Comparison of ENCODE assay signal across 1 cellular context in the genomic region with DNA sequence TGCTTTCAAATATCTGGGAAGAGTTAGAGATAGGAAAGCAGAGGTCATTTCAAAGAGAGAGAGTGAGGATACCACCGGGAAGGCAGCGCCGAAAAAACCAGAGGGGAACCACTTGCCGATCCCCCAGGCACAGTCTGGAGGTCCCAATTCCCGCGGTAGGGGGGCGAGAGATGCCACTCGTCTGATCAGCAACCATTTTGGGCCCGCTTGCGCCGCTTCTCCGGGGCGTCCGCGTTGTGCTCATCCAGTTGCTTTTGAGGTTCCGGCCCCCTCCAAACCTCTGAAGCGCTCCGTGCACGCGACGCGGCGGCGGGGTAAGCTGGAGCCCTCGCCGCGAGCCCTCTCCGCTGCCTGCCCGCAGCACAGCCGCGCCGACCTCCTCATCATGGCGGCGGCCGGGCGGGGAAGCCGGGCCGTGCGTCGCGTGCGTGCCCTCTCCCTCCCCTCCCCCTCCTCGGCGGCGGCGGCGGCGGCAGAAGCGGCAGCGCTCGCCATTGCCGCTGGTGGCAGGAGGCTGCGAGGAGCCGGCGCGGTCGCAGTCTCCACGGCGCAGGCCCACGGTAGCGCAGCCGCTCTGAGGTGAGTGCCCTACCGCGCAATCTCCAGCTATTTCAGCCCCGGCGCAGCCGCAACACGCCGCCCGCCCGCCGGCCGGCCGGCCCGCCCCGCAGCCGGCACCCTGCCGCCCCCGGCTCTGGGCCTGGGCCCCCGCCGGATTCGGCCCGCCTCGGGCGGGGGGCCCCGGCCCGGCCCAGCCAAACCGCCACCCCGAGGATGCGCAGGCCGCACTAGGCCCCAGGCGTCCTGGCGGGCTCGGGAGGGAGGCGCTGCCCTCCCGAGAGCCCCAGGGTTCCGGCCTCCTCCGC.
TF ChIP-seq lines count a peak whose summit lies in the region.

Gene NRF1 (plus strand): TSS at position 475 of the 866 bp plus-strand sequence. CDS start 45,632 bp downstream, outside the sequence.

TF ChIP-seq in HEK293, 187 proteins besides CTCF, POLR2A, EP300 and RAD21 (continued from another document and continues in another):
- TF ChIP-seq REST (tag by site-specific recombination; IDR thresholded peaks at IDR 0.05) = 0 out of 2 replicates have a peak, but pooled peaks have one; percentile 12
- no peak for TF ChIP-seq ZNF558 (tag by site-specific recombination; IDR thresholded peaks at IDR 0.05)
- TF ChIP-seq ZNF843 (tag by site-specific recombination; IDR thresholded peaks at IDR 0.05) = no peak
- TF ChIP-seq SCRT1 (tag by site-specific recombination; IDR thresholded peaks at IDR 0.05; ENCODE audit: borderline replicate concordance) = no peak
- TF ChIP-seq OVOL3 (tag by site-specific recombination; IDR thresholded peaks at IDR 0.05) = 0 out of 2 replicates have a peak, but pooled peaks have one; percentile 26
- 0 out of 2 replicates have a peak, but pooled peaks have one; percentile 45 for TF ChIP-seq ZNF580 (tag by site-specific recombination; IDR thresholded peaks at IDR 0.05)
- TF ChIP-seq, protein P1, sequence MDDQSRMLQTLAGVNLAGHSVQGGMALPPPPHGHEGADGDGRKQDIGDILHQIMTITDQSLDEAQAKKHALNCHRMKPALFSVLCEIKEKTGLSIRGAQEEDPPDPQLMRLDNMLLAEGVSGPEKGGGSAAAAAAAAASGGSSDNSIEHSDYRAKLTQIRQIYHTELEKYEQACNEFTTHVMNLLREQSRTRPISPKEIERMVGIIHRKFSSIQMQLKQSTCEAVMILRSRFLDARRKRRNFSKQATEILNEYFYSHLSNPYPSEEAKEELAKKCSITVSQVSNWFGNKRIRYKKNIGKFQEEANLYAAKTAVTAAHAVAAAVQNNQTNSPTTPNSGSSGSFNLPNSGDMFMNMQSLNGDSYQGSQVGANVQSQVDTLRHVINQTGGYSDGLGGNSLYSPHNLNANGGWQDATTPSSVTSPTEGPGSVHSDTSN (CRISPR knock-in tag; IDR thresholded peaks at IDR 0.05) = peak; percentile 88; the same call in 1 of the 2 replicates
- no peak; the same call in 1 of the 2 replicates for TF ChIP-seq ZBTB21 (tag by site-specific recombination; IDR thresholded peaks at IDR 0.05)
- no peak for TF ChIP-seq ZNF624 (tag by site-specific recombination; IDR thresholded peaks at IDR 0.05)
- no peak for TF ChIP-seq ZNF202 (tag by site-specific recombination; IDR thresholded peaks at IDR 0.05; ENCODE audit: borderline replicate concordance)
- no peak for TF ChIP-seq ZNF664 (tag by site-specific recombination; IDR thresholded peaks at IDR 0.05)
- TF ChIP-seq, protein P2, sequence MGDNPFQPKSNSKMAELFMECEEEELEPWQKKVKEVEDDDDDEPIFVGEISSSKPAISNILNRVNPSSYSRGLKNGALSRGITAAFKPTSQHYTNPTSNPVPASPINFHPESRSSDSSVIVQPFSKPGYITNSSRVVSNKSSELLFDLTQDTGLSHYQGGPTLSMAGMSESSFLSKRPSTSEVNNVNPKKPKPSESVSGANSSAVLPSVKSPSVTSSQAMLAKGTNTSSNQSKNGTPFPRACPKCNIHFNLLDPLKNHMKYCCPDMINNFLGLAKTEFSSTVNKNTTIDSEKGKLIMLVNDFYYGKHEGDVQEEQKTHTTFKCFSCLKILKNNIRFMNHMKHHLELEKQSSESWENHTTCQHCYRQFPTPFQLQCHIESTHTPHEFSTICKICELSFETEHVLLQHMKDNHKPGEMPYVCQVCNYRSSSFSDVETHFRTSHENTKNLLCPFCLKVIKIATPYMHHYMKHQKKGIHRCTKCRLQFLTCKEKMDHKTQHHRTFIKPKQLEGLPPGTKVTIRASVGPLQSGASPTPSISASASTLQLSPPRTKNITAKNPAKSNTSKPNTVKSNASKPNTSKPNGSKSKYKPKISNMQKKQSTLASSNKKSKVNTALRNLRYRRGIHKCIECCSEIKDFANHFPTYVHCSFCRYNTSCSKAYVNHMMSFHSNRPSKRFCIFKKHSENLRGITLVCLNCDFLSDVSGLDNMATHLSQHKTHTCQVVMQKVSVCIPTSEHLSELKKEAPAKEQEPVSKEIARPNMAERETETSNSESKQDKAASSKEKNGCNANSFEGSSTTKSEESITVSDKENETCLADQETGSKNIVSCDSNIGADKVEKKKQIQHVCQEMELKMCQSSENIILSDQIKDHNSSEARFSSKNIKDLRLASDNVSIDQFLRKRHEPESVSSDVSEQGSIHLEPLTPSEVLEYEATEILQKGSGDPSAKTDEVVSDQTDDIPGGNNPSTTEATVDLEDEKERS (tag by site-specific recombination; IDR thresholded peaks at IDR 0.05) = no peak
- TF ChIP-seq ZNF501 (tag by site-specific recombination; IDR thresholded peaks at IDR 0.05) = peak; percentile 78; the same call in 1 of the 2 replicates
- TF ChIP-seq ZNF132 (tag by site-specific recombination; IDR thresholded peaks at IDR 0.05; ENCODE audit: borderline replicate concordance) = no peak
- peak; percentile 51 for TF ChIP-seq ZBTB17 (tag by site-specific recombination; IDR thresholded peaks at IDR 0.05)
- TF ChIP-seq ZIC2 (tag by site-specific recombination; IDR thresholded peaks at IDR 0.05) = no peak
- TF ChIP-seq, protein P3, sequence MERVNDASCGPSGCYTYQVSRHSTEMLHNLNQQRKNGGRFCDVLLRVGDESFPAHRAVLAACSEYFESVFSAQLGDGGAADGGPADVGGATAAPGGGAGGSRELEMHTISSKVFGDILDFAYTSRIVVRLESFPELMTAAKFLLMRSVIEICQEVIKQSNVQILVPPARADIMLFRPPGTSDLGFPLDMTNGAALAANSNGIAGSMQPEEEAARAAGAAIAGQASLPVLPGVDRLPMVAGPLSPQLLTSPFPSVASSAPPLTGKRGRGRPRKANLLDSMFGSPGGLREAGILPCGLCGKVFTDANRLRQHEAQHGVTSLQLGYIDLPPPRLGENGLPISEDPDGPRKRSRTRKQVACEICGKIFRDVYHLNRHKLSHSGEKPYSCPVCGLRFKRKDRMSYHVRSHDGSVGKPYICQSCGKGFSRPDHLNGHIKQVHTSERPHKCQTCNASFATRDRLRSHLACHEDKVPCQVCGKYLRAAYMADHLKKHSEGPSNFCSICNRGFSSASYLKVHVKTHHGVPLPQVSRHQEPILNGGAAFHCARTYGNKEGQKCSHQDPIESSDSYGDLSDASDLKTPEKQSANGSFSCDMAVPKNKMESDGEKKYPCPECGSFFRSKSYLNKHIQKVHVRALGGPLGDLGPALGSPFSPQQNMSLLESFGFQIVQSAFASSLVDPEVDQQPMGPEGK (tag by site-specific recombination; IDR thresholded peaks at IDR 0.05) = peak; percentile 26; the same call in 1 of the 2 replicates
- TF ChIP-seq SCRT2 (tag by site-specific recombination; IDR thresholded peaks at IDR 0.05) = peak; percentile 89; the same call in 1 of the 2 replicates
- TF ChIP-seq ZNF76 (tag by site-specific recombination; IDR thresholded peaks at IDR 0.05; ENCODE audit: borderline replicate concordance, low read depth) = peak; percentile 54; the same call in 1 of the 2 replicates
- no peak for TF ChIP-seq ZNF223 (tag by site-specific recombination; IDR thresholded peaks at IDR 0.05)
- no peak for TF ChIP-seq ELK4 (IDR thresholded peaks at IDR 0.05; ENCODE audit: borderline replicate concordance, low read depth, low read length)
- TF ChIP-seq, protein P4, sequence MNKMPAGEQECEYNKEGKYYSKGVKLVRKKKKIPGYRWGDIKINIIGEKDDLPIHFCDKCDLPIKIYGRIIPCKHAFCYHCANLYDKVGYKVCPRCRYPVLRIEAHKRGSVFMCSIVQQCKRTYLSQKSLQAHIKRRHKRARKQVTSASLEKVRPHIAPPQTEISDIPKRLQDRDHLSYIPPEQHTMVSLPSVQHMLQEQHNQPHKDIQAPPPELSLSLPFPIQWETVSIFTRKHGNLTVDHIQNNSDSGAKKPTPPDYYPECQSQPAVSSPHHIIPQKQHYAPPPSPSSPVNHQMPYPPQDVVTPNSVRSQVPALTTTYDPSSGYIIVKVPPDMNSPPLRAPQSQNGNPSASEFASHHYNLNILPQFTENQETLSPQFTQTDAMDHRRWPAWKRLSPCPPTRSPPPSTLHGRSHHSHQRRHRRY (tag by site-specific recombination; IDR thresholded peaks at IDR 0.05) = no peak
- TF ChIP-seq, protein P5, sequence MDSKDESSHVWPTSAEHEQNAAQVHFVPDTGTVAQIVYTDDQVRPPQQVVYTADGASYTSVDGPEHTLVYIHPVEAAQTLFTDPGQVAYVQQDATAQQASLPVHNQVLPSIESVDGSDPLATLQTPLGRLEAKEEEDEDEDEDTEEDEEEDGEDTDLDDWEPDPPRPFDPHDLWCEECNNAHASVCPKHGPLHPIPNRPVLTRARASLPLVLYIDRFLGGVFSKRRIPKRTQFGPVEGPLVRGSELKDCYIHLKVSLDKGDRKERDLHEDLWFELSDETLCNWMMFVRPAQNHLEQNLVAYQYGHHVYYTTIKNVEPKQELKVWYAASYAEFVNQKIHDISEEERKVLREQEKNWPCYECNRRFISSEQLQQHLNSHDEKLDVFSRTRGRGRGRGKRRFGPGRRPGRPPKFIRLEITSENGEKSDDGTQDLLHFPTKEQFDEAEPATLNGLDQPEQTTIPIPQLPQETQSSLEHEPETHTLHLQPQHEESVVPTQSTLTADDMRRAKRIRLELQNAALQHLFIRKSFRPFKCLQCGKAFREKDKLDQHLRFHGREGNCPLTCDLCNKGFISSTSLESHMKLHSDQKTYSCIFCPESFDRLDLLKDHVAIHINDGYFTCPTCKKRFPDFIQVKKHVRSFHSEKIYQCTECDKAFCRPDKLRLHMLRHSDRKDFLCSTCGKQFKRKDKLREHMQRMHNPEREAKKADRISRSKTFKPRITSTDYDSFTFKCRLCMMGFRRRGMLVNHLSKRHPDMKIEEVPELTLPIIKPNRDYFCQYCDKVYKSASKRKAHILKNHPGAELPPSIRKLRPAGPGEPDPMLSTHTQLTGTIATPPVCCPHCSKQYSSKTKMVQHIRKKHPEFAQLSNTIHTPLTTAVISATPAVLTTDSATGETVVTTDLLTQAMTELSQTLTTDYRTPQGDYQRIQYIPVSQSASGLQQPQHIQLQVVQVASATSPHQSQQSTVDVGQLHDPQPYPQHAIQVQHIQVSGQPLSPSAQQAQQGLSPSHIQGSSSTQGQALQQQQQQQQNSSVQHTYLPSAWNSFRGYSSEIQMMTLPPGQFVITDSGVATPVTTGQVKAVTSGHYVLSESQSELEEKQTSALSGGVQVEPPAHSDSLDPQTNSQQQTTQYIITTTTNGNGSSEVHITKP (tag by site-specific recombination; IDR thresholded peaks at IDR 0.05) = peak; percentile 88
- TF ChIP-seq ZNF354C (tag by site-specific recombination; IDR thresholded peaks at IDR 0.05; ENCODE audit: borderline replicate concordance, low read depth) = no peak
- no peak for TF ChIP-seq ZNF518A (tag by site-specific recombination; conservative IDR thresholded peaks at IDR 0.05; ENCODE audit: low read depth)
